25 cellular contexts compared by ENCODE assay signal in genomic region chr1:12249748-12250147, GRCh38.
"Had no signal": no experiment of that assay in that cellular context is flagged by ENCODE, and none has a peak within 500 bp of the region (broad histone marks: within the 10 kb centered on the region; RNA-seq: fewer than 3 reads in every experiment).

No MANE protein-coding gene starts in this region.

- H3K4me3 ChIP-seq: dorsolateral prefrontal cortex, esophagus muscularis mucosa, gastroesophageal sphincter, heart left ventricle, hepatocyte, lower lobe of right lung, prostate gland, right atrium auricular region, smooth muscle cell, stomach, thyroid gland, vagina had no signal

- ATAC-seq: foreskin keratinocyte; gastroesophageal sphincter; heart left ventricle; left ventricle myocardium superior; lower lobe of right lung; naive thymus-derived CD8-positive, alpha-beta T cell; sciatic nerve; stimulated activated effector memory CD8-positive, alpha-beta T cell treated with anti-CD3 and anti-CD28 coated beads, Interleukin-12 subunit alpha, Interleukin-12 subunit beta, amount 100 ng/mL, for 72 hours had no signal

- H3K4me3 Mint-ChIP-seq: naive thymus-derived CD8-positive, alpha-beta T cell; nephron progenitor cell; stimulated activated effector memory CD8-positive, alpha-beta T cell treated with anti-CD3 and anti-CD28 coated beads, Interleukin-12 subunit alpha, Interleukin-12 subunit beta, amount 100 ng/mL, for 72 hours had no signal

- H3K27ac Mint-ChIP-seq: naive thymus-derived CD8-positive, alpha-beta T cell; nephron progenitor cell; stimulated activated effector memory CD8-positive, alpha-beta T cell treated with anti-CD3 and anti-CD28 coated beads, Interleukin-12 subunit alpha, Interleukin-12 subunit beta, amount 100 ng/mL, for 72 hours had no signal

- H3K27ac ChIP-seq: dorsolateral prefrontal cortex, esophagus muscularis mucosa, foreskin keratinocyte, gastroesophageal sphincter, heart left ventricle, hepatocyte, lower lobe of right lung, prostate gland, right atrium auricular region, stomach, thyroid gland, vagina had no signal

- H3K27me3 Mint-ChIP-seq: naive thymus-derived CD8-positive, alpha-beta T cell had no signal

- DNase-seq: dorsolateral prefrontal cortex; effector CD4-positive, alpha-beta T cell; heart left ventricle; left ventricle myocardium superior; lower lobe of right lung; naive thymus-derived CD8-positive, alpha-beta T cell; nephron progenitor cell; nucleus accumbens; stimulated activated CD4-positive, alpha-beta T cell treated with anti-CD3 and anti-CD28 coated beads, Interleukin-12 subunit alpha, Interleukin-12 subunit beta, amount 100 ng/mL, for 4 hours; stimulated activated CD4-positive, alpha-beta T cell treated with anti-CD3 and anti-CD28 coated beads, Interleukin-1b, Interleukin-23, amount 100 ng/mL, for 48 hours; stimulated activated CD4-positive, alpha-beta T cell treated with anti-CD3 and anti-CD28 coated beads, Interleukin-4, amount 100 ng/mL, for 24 hours; stimulated activated naive CD4-positive, alpha-beta T cell treated with Interleukin-2 at 50 U/mL for 16 hours; stomach; thyroid gland; trophoblast cell had no signal

- H3K4me1 ChIP-seq: esophagus muscularis mucosa, foreskin keratinocyte, heart left ventricle, lower lobe of right lung, prostate gland, right atrium auricular region had no signal

- H3K9me3 ChIP-seq: esophagus muscularis mucosa, gastroesophageal sphincter, heart left ventricle, lower lobe of right lung, prostate gland, right atrium auricular region, stomach, thyroid gland, vagina had no signal

- H3K9me3 Mint-ChIP-seq: naive thymus-derived CD8-positive, alpha-beta T cell; nephron progenitor cell; stimulated activated effector memory CD8-positive, alpha-beta T cell treated with anti-CD3 and anti-CD28 coated beads, Interleukin-12 subunit alpha, Interleukin-12 subunit beta, amount 100 ng/mL, for 72 hours had no signal

- H3K27me3 ChIP-seq: dorsolateral prefrontal cortex, esophagus muscularis mucosa, foreskin keratinocyte, gastroesophageal sphincter, heart left ventricle, hepatocyte, right atrium auricular region, stomach, thyroid gland, vagina had no signal
